ENCODE assay signal across 25 cellular contexts in the genomic region with DNA sequence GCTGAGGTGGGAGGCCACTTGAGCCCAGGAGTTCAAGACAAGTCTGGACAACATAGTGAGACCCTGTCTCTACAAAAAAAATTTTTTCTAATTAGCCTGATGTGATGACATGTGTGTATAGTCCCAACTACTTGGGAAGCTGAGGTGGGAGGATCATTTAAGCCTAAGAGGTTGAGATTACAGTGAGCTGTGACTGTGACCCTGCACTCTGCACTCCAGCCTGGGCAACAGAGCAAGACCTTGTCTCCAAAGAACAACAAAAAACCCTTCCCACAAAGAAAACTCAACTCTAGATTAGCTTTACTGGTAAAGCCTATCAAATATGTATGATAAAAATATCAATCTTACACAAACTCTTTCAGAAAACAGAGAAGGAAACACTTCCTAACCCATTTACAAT.
A peak's percentile ranks its signal among the peaks of the same experiment; 100 is the strongest.
DNase-seq lines count a peak whose midpoint lies in the region; ATAC-seq, FAIRE-seq and TF ChIP-seq lines count a peak whose summit lies in the region.
"Had no signal": no experiment of that assay in that cellular context is flagged by ENCODE, and none has a peak within 500 bp of the region (broad histone marks: within the 10 kb centered on the region; RNA-seq: fewer than 3 reads in every experiment).

No MANE protein-coding gene starts in this region.

- intact Hi-C loops in prostate gland (cut with DNase I), result no loop called here

- DNase-seq in WTC11 (ENCODE audit: low spot score) (no peak), left lobe of liver (ENCODE audit: low spot score) (no peak), nephron progenitor cell (no peak), NCI-H2196 (lab: John Stamatoyannopoulos, UW; ENCODE audit: unreplicated experiment) (no peak), urothelium cell line (ENCODE audit: low spot score) (no peak), prostate gland (ENCODE audit: low spot score) (no peak)
- DNase-seq: 8988T; ACHN; AML-193; BE2C; CD4-positive, alpha-beta T cell; CD8-positive, alpha-beta memory T cell; DMS 273 treated with DMSO at 0.1 percent for 48 hours; DMS79; EL; GDM1; H9 had no signal

- H3K4me3 Mint-ChIP-seq in WTC11 (no peak overlapping the region), nephron progenitor cell (no peak overlapping the region)
- H3K4me3 Mint-ChIP-seq: CD14-positive monocyte; CD4-positive, alpha-beta T cell; GM23338; H9 had no signal

- H3K27me3 Mint-ChIP-seq in WTC11 (ENCODE audit: low read depth), result no peaks in the 10 kb centered on the region
- no peaks in the 10 kb centered on the region for H3K27me3 Mint-ChIP-seq in nephron progenitor cell (ENCODE audit: low read depth, poor library complexity)
- H3K27me3 Mint-ChIP-seq: CD4-positive, alpha-beta T cell; CD8-positive, alpha-beta memory T cell had no signal

- no peak overlapping the region for H3K27ac Mint-ChIP-seq in WTC11
- H3K27ac Mint-ChIP-seq in nephron progenitor cell, result peak overlapping the region; percentile 61
- H3K27ac Mint-ChIP-seq: CD4-positive, alpha-beta T cell; GM23338; H9 had no signal

- no peaks in the 10 kb centered on the region for H3K36me3 ChIP-seq in prostate gland

- H3K36me3 Mint-ChIP-seq in WTC11, result peaks cover 8% of the 10 kb centered on the region; the same call in 1 of the 2 replicates
- peaks cover 90% of the 10 kb centered on the region for H3K36me3 Mint-ChIP-seq in nephron progenitor cell (ENCODE audit: low read depth)

- no peak overlapping the region for H3K4me3 ChIP-seq in prostate gland
- H3K4me3 ChIP-seq: A549; BLaER1 treated with 17β-estradiol and CSF1 and Interleukin-3, amounts not matched to agents 10 nM and 100 nM; GM12878; GM23338 had no signal

- POLR2A ChIA-PET in WTC11 (lab: Charles Lee), result interaction anchor here (0.6 to 0.7 kb wide), 2 partner anchors 13 to 18 kb away, joined by 3 to 5 read pairs; no protein-coding TSS in a partner anchor

- CTCF ChIA-PET in WTC11 (lab: Charles Lee), result interaction anchor here (0.6 to 0.7 kb wide), 2 partner anchors 8 to 18 kb away, joined by 5 read pairs; no protein-coding TSS in a partner anchor

- TF ChIP-seq POLR2A in prostate gland (IDR thresholded peaks at IDR 0.05), result no peak

- no peaks in the 10 kb centered on the region for H3K4me1 Mint-ChIP-seq in WTC11
- no peaks in the 10 kb centered on the region for H3K4me1 Mint-ChIP-seq in nephron progenitor cell
- H3K4me1 Mint-ChIP-seq: GM23338, H9 had no signal

- H3K27ac ChIP-seq in prostate gland, result no peak overlapping the region
- H3K27ac ChIP-seq: A549; BLaER1 treated with 17β-estradiol and CSF1 and Interleukin-3, amounts not matched to agents 10 nM and 100 nM had no signal

- no peaks in the 10 kb centered on the region for H3K27me3 ChIP-seq in prostate gland (replicated peaks; ENCODE audit: insufficient read depth)
- H3K27me3 ChIP-seq: BE2C; BLaER1 treated with 17β-estradiol and CSF1 and Interleukin-3, amounts not matched to agents 10 nM and 100 nM had no signal

- no peaks in the 10 kb centered on the region for H3K4me1 ChIP-seq in prostate gland (replicated peaks)
- H3K4me1 ChIP-seq: A549, BE2C had no signal

- H3K9me3 ChIP-seq in prostate gland, result no peaks in the 10 kb centered on the region

- no peak for FAIRE-seq in urothelium cell line (lab: Jason Lieb, UNC)
- FAIRE-seq: A549, D721Med, GM12878 had no signal

- no peak for TF ChIP-seq CTCF in WTC11 (IDR thresholded peaks at IDR 0.05)
- TF ChIP-seq CTCF in nephron progenitor cell (IDR thresholded peaks at IDR 0.05), result no peak
- no peak for TF ChIP-seq CTCF in prostate gland (IDR thresholded peaks at IDR 0.05)

- ATAC-seq in WTC11 (no peak), left lobe of liver (peak; percentile 36), GM19023 (IDR thresholded peaks at IDR 0.05; ENCODE audit: unreplicated experiment) (no peak)
- ATAC-seq: A549, GM12878, GM23338, HCT116 had no signal

- no peaks in the 10 kb centered on the region; the same call in 1 of the 2 replicates for H3K9me3 Mint-ChIP-seq in WTC11
- peaks cover 35% of the 10 kb centered on the region for H3K9me3 Mint-ChIP-seq in nephron progenitor cell
- H3K9me3 Mint-ChIP-seq: CD14-positive monocyte; CD8-positive, alpha-beta memory T cell; GM23338; H9 had no signal

TF ChIP-seq in WTC11, 78 proteins besides CTCF, POLR2A, EP300 and RAD21:
- TF ChIP-seq, protein P1, sequence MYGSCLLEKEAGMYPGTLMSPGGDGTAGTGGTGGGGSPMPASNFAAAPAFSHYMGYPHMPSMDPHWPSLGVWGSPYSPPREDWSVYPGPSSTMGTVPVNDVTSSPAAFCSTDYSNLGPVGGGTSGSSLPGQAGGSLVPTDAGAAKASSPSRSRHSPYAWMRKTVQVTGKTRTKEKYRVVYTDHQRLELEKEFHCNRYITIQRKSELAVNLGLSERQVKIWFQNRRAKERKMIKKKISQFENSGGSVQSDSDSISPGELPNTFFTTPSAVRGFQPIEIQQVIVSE (CRISPR knock-in tag; IDR thresholded peaks at IDR 0.05; ENCODE audit: borderline replicate concordance), result no peak
- TF ChIP-seq ZNF423 (CRISPR knock-in tag; IDR thresholded peaks at IDR 0.05), result no peak
- TF ChIP-seq, protein P2, sequence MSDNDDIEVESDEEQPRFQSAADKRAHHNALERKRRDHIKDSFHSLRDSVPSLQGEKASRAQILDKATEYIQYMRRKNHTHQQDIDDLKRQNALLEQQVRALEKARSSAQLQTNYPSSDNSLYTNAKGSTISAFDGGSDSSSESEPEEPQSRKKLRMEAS (CRISPR knock-in tag; IDR thresholded peaks at IDR 0.05), result no peak
- peak; percentile 34; the same call in 1 of the 2 replicates for TF ChIP-seq ZNF121 (CRISPR knock-in tag; IDR thresholded peaks at IDR 0.05)
- TF ChIP-seq, protein P3, sequence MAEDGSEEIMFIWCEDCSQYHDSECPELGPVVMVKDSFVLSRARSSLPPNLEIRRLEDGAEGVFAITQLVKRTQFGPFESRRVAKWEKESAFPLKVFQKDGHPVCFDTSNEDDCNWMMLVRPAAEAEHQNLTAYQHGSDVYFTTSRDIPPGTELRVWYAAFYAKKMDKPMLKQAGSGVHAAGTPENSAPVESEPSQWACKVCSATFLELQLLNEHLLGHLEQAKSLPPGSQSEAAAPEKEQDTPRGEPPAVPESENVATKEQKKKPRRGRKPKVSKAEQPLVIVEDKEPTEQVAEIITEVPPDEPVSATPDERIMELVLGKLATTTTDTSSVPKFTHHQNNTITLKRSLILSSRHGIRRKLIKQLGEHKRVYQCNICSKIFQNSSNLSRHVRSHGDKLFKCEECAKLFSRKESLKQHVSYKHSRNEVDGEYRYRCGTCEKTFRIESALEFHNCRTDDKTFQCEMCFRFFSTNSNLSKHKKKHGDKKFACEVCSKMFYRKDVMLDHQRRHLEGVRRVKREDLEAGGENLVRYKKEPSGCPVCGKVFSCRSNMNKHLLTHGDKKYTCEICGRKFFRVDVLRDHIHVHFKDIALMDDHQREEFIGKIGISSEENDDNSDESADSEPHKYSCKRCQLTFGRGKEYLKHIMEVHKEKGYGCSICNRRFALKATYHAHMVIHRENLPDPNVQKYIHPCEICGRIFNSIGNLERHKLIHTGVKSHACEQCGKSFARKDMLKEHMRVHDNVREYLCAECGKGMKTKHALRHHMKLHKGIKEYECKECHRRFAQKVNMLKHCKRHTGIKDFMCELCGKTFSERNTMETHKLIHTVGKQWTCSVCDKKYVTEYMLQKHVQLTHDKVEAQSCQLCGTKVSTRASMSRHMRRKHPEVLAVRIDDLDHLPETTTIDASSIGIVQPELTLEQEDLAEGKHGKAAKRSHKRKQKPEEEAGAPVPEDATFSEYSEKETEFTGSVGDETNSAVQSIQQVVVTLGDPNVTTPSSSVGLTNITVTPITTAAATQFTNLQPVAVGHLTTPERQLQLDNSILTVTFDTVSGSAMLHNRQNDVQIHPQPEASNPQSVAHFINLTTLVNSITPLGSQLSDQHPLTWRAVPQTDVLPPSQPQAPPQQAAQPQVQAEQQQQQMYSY (CRISPR knock-in tag; IDR thresholded peaks at IDR 0.05), result no peak
